10 cellular contexts compared by ENCODE assay signal in genomic region chr16:68116256-68116853, GRCh38. TPM values are rescaled to one million over a fixed set of nuclear protein-coding genes. Genes with fewer than 3 reads are reported as not detected.
DNase-seq lines count a peak whose midpoint lies in the region; ATAC-seq and TF ChIP-seq lines count a peak whose summit lies in the region.
"Had no signal": no experiment of that assay in that cellular context is flagged by ENCODE, and none has a peak within 500 bp of the region (broad histone marks: within the 10 kb centered on the region; RNA-seq: fewer than 3 reads in every experiment).

No MANE protein-coding gene starts in this region.

- H3K9me3 ChIP-seq in PC-3 (ENCODE audit: low read length) (no peaks in the 10 kb centered on the region), testis (no peaks in the 10 kb centered on the region)
- H3K9me3 ChIP-seq: thoracic aorta had no signal

- H3K9ac ChIP-seq in PC-3 (ENCODE audit: low read length): no peak overlapping the region

- BruUV-seq in PC-3 (replicated peaks; lab: Mats Ljungman, UMichigan): no TSS peak

- H4K20me1 ChIP-seq in PC-3 (ENCODE audit: low read length): no peaks in the 10 kb centered on the region

- POLR2A ChIA-PET in PC-3 (lab: Charles Lee; ENCODE audit: unreplicated experiment): no interaction called here

- H2AFZ ChIP-seq in PC-3 (ENCODE audit: low read length): no peak overlapping the region

- TF ChIP-seq CTCF in PC-3 (conservative IDR thresholded peaks at IDR 0.05; ENCODE audit: low read depth, low read length): peak; percentile 59
- peak in 2 of 3 experiments; percentile 37 to 39 for TF ChIP-seq CTCF in testis (IDR thresholded peaks at IDR 0.05)

- H3K27me3 ChIP-seq in PC-3 (ENCODE audit: low read length): no peaks in the 10 kb centered on the region
- no peaks in the 10 kb centered on the region for H3K27me3 ChIP-seq in testis

- no peaks in the 10 kb centered on the region for H3F3A ChIP-seq in PC-3 (ENCODE audit: low read length, unreplicated experiment)

- H3K9me2 ChIP-seq in PC-3 (replicated peaks; ENCODE audit: low read length): no peaks in the 10 kb centered on the region

- H3K27me3 Mint-ChIP-seq in activated T-cell treated with anti-CD3 and anti-CD28 coated beads, Interleukin-2, amount 50 U/mL, for 4 hours (ENCODE audit: low read depth): no peaks in the 10 kb centered on the region

- H3K36me3 ChIP-seq in PC-3 (ENCODE audit: low read depth, low read length): no peaks in the 10 kb centered on the region
- no peaks in the 10 kb centered on the region for H3K36me3 ChIP-seq in testis (ENCODE audit: low read depth, missing control alignments)
- H3K36me3 ChIP-seq: thoracic aorta had no signal

- intact Hi-C loops in PC-3 (cut with micrococcal nuclease): no loop called here
- intact Hi-C loops in testis (cut with DNase I; ENCODE audit: low total_unique reads): no loop called here

- CTCF ChIA-PET in PC-3 (lab: Charles Lee): no interaction called here

- H3K4me3 ChIP-seq in PC-3 (ENCODE audit: low read length) (no peak overlapping the region), testis (no peak overlapping the region)
- H3K4me3 ChIP-seq: thoracic aorta had no signal

- H3K27ac ChIP-seq in PC-3 (ENCODE audit: low read length) (no peak overlapping the region), testis (no peak overlapping the region)
- H3K27ac ChIP-seq: thoracic aorta had no signal

- peaks cover 18% of the 10 kb centered on the region for H3K36me3 Mint-ChIP-seq in activated T-cell treated with anti-CD3 and anti-CD28 coated beads, Interleukin-2, amount 50 U/mL, for 4 hours (ENCODE audit: insufficient read depth)

- H3K79me2 ChIP-seq in PC-3 (ENCODE audit: low read length): peaks cover 26% of the 10 kb centered on the region

- WGBS in testis, 2 donors: 76 to 77% methylated on average over 2 of the region's 2 CpGs

- TF ChIP-seq POLR2A in erythroblast (IDR thresholded peaks at IDR 0.05; ENCODE audit: low read length) (no peak), testis (IDR thresholded peaks at IDR 0.05) (no peak)

- no peak overlapping the region for H3K4me2 ChIP-seq in PC-3 (ENCODE audit: low read length)

- no peaks in the 10 kb centered on the region for H3K4me1 ChIP-seq in PC-3 (ENCODE audit: insufficient read depth, low read length)
- H3K4me1 ChIP-seq in testis: peaks cover 7% of the 10 kb centered on the region

- no peak overlapping the region for H3K4me3 Mint-ChIP-seq in activated T-cell treated with anti-CD3 and anti-CD28 coated beads, Interleukin-2, amount 50 U/mL, for 4 hours

- peak; percentile 41 to 48 for ATAC-seq in activated T-cell treated with anti-CD3 and anti-CD28 coated beads, Interleukin-2, amount 50 U/mL, for 4 hours
- ATAC-seq in PC-3: peak; percentile 31; the same call in 1 of the 2 replicates

- H3K4me1 Mint-ChIP-seq in activated T-cell treated with anti-CD3 and anti-CD28 coated beads, Interleukin-2, amount 50 U/mL, for 4 hours (ENCODE audit: low read depth): peaks cover 89% of the 10 kb centered on the region

- H3K9me3 Mint-ChIP-seq in activated T-cell treated with anti-CD3 and anti-CD28 coated beads, Interleukin-2, amount 50 U/mL, for 4 hours: peaks cover 10% of the 10 kb centered on the region

- no peak for DNase-seq in activated T-cell treated with anti-CD3 and anti-CD28 coated beads, Interleukin-2, amount 50 U/mL, for 4 hours
- no peak for DNase-seq in activated T-cell treated with anti-CD3 and anti-CD28 coated beads, Interleukin-2, amount 50 U/mL, for 48 hours
- DNase-seq in PC-3: peak; percentile 48
- DNase-seq in erythroblast (lab: John Stamatoyannopoulos, UW): peak; percentile 54 to 59
- DNase-seq in testis: no peak
- no peak for DNase-seq in stimulated activated CD4-positive, alpha-beta T cell treated with anti-CD3 and anti-CD28 coated beads, Interleukin-4, amount 100 ng/mL, for 24 hours
- DNase-seq in ureter (ENCODE audit: low spot score): no peak
- no peak for DNase-seq in inferior parietal cortex (ENCODE audit: extremely low spot score)
- DNase-seq: SHP77 treated with DMSO at 0.1 percent for 48 hours had no signal

RNA-seq across cellular contexts. Expression of gene NFATC3, which starts 31.2 kb away (rescaled TPM):
- 10 to 100 TPM; 64.8 to 72.3 (median 65.3) TPM for total RNA-seq in activated T-cell treated with anti-CD3 and anti-CD28 coated beads, Interleukin-2, amount 50 U/mL, for 4 hours
- total RNA-seq in PC-3 (2014; rRNA removed) (12.1 and 14.5 TPM in 2 replicates), testis (100 to 1,000 TPM in 1 of 2 donors, 10 to 100 TPM in 1; 94.7 to 115 TPM), ureter (44.0 TPM)
- 78.0 TPM for polyA plus RNA-seq in testis (ENCODE audit: insufficient read depth, low read depth, low replicate concordance)

Comparison
In these comparisons a context has a peak if more than half of its experiments do, and no peak if none do; other contexts are left out.
1. DNase-seq: peak in PC-3 (single experiment) and erythroblast (2 of 2); none in activated T-cell treated with anti-CD3 and anti-CD28 coated beads, Interleukin-2, amount 50 U/mL, for 4 hours (single experiment), activated T-cell treated with anti-CD3 and anti-CD28 coated beads, Interleukin-2, amount 50 U/mL, for 48 hours (0 of 2), testis (single experiment), stimulated activated CD4-positive, alpha-beta T cell treated with anti-CD3 and anti-CD28 coated beads, Interleukin-4, amount 100 ng/mL, for 24 hours (single experiment), ureter (single experiment) and inferior parietal cortex (single experiment).